In the genomic region with DNA sequence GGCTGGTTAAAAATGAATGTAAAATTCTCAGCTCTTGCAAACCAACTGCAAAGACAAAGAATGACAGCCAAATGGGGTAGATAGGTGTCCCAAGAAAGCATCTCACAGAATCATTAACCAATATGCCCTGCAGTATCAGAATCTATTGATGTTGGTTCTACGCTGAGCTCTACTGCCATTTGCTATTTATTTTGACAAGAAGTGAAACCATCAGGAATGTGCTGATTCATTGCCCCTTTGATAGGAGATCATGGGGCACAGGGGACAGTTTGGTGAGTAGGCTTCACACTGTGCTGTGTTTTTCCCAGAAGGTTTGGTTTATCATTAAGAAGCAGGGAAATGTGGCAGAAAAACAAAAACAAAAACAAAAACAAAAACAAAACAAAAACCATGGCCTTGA, we compare ENCODE assay signal across 1 cellular context.
TF ChIP-seq lines count a peak whose summit lies in the region.

No MANE protein-coding gene starts in this region.

TF ChIP-seq in K562, 482 proteins besides CTCF, POLR2A, EP300 and RAD21 (continued from another document):
- TF ChIP-seq NUFIP1 (IDR thresholded peaks at IDR 0.05; ENCODE audit: partially characterized antibody) (no peak), NFE2L1 (tag; IDR thresholded peaks at IDR 0.05; ENCODE audit: borderline replicate concordance, low read depth) (0 out of 2 replicates have a peak, but pooled peaks have one; percentile 12), ARHGAP35 (IDR thresholded peaks at IDR 0.05; ENCODE audit: partially characterized antibody) (no peak), FOXJ2 (tag; IDR thresholded peaks at IDR 0.05) (no peak)
